In the genomic region with DNA sequence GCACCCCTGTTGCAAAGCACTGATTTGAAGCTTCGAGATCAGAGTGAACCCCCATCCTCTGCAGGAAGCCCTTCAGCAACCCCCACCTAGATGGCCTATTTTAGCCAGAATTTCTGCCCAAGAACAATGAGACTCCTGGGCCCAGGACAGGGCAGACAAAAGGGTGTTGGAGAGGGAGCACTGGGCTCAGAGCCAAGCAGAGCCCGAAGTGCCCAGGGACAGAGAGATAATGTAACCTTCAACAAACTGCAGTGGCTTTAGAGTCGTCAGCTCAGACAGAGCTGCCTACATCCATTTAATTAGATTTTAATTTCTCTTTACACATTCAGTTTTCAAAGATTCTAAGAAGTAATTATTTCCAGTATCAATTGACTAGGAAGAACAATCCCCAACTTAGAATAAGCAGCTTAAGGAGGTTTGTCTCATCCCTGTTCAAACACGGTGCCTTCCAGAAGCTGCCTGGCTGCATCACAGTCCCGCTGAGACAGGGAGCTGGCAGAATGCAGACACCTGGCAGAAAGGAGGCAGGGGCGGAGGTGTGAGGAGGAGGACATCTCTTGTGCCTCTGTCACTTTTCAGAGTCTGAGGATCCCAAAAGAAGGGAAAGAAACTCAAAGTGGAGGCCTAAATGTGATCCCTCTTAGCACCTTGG, we compare ENCODE assay signal across 18 cellular contexts.
"Had no signal": no experiment of that assay in that cellular context is flagged by ENCODE, and none has a peak within 500 bp of the region (broad histone marks: within the 10 kb centered on the region; RNA-seq: fewer than 3 reads in every experiment).

No MANE protein-coding gene starts in this region.

- H3K4me3 ChIP-seq: ascending aorta, breast epithelium, esophagus squamous epithelium, hepatocyte, lower lobe of right lung, upper lobe of right lung had no signal

- DNase-seq: activated CD4-positive, alpha-beta T cell treated with anti-CD3 and anti-CD28 coated beads, Interleukin-2, amount 50 U/mL, for 1 hour; activated CD8-positive, alpha-beta memory T cell treated with anti-CD3 and anti-CD28 coated beads for 24 hours; activated CD8-positive, alpha-beta memory T cell treated with anti-CD3 and anti-CD28 coated beads, Interleukin-2, amount 50 U/mL, for 48 hours; activated effector memory CD4-positive, alpha-beta T cell treated with anti-CD3 and anti-CD28 coated beads, Interleukin-2, amount 50 U/mL, for 16 hours; activated naive CD4-positive, alpha-beta T cell treated with anti-CD3 and anti-CD28 coated beads, Interleukin-2, amount 50 U/mL, for 16 hours; activated T-cell treated with anti-CD3 and anti-CD28 coated beads, Interleukin-2, amount 50 U/mL, for 72 hours; dermis blood vessel endothelial cell; effector memory CD4-positive, alpha-beta T cell; esophagus squamous epithelium; lower lobe of right lung; naive thymus-derived CD8-positive, alpha-beta T cell; stimulated activated naive B cell treated with anti-CD40 and anti-IgM and Interleukin-4, amounts not matched to agents 10 μg/mL and 1 μg/mL and 100 μg/mL, for 72 hours; upper lobe of right lung had no signal

- H3K9ac ChIP-seq: parathyroid adenoma had no signal

- H3K4me2 ChIP-seq: hepatocyte had no signal

- H2AFZ ChIP-seq: hepatocyte, parathyroid adenoma had no signal

- H3K27ac ChIP-seq: ascending aorta, breast epithelium, esophagus squamous epithelium, hepatocyte, lower lobe of right lung, neutrophil, parathyroid adenoma, upper lobe of right lung had no signal

- H3K36me3 ChIP-seq: ascending aorta, breast epithelium, esophagus squamous epithelium, lower lobe of right lung, neutrophil, upper lobe of right lung had no signal

- H3K4me1 ChIP-seq: ascending aorta, breast epithelium, esophagus squamous epithelium, lower lobe of right lung, parathyroid adenoma, upper lobe of right lung had no signal

- H3K9me3 ChIP-seq: ascending aorta, breast epithelium, lower lobe of right lung, neutrophil had no signal

- H3K27me3 ChIP-seq: ascending aorta, breast epithelium, esophagus squamous epithelium, hepatocyte, neutrophil, upper lobe of right lung had no signal
